Comparison of ENCODE assay signal across 1 cellular context in the genomic region with DNA sequence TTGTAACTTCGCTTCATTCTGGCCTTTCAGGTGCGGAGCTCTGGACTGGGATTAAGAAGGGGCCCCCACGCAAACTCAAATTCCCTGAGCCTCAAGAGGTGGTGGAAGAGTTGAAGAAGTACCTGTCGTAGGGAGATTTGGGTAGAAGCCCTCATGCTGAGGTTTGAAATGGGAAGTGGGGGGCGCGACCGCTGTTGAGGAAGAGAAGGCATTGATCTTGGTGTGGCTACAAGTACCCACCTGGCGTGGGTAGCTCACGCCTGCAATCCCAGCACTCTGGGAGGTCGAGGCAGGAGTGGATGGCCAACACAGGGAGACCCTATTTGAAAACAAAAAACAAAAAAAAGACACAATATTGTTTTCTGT.
TF ChIP-seq lines count a peak whose summit lies in the region.

No MANE protein-coding gene starts in this region.

TF ChIP-seq in GM12878, 131 proteins besides CTCF, POLR2A, EP300 and RAD21:
- TF ChIP-seq RUNX3 (IDR thresholded peaks at IDR 0.05; ENCODE audit: low read length) (0 out of 2 replicates have a peak, but pooled peaks have one; percentile 10), FOXM1 (IDR thresholded peaks at IDR 0.05; ENCODE audit: low read depth, low read length) (0 out of 2 replicates have a peak, but pooled peaks have one; percentile 2)
- TF ChIP-seq, protein P1, sequence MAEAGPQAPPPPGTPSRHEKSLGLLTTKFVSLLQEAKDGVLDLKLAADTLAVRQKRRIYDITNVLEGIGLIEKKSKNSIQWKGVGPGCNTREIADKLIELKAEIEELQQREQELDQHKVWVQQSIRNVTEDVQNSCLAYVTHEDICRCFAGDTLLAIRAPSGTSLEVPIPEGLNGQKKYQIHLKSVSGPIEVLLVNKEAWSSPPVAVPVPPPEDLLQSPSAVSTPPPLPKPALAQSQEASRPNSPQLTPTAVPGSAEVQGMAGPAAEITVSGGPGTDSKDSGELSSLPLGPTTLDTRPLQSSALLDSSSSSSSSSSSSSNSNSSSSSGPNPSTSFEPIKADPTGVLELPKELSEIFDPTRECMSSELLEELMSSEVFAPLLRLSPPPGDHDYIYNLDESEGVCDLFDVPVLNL (IDR thresholded peaks at IDR 0.05; ENCODE audit: low read depth, low read length): no peak
TF ChIP-seq in GM12878: peak in this region for 2.
